ENCODE assay signal across 18 cellular contexts in the genomic region with DNA sequence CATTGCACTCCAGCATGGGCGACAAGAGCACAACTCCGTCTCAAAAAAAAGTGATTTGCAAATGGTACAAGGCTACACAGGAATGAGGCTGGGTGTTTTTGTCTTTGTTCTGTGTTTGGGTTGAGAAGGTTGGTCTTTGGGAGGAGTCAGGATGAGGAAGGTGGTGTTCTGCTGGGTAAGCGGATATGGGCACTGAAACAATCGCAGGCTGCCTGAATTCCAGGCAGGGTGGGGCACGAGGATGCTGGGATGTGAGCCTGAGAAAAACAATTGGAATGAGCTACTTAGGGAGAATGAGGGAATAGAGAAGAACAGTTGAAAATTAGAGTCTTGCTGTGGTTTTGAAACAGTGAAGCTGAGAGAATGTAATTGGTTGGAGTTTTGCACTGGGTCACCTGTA. TPM values are rescaled to one million over a fixed set of nuclear protein-coding genes. Genes with fewer than 3 reads are reported as not detected.
DNase-seq lines count a peak whose midpoint lies in the region; ATAC-seq and TF ChIP-seq lines count a peak whose summit lies in the region.
"Had no signal": no experiment of that assay in that cellular context is flagged by ENCODE, and none has a peak within 500 bp of the region (broad histone marks: within the 10 kb centered on the region; RNA-seq: fewer than 3 reads in every experiment).

No MANE protein-coding gene starts in this region.

- peak overlapping the region; percentile 87 for H4K91ac ChIP-seq in IMR-90 (ENCODE audit: insufficient read depth, low read depth, low read length)

- TF ChIP-seq CTCF in IMR-90 (conservative IDR thresholded peaks at IDR 0.05; ENCODE audit: low read depth, low read length) (no peak), breast epithelium (IDR thresholded peaks at IDR 0.05) (no peak), lung (IDR thresholded peaks at IDR 0.05; ENCODE audit: control extremely low read depth, extremely low read depth) (no peak), thyroid gland (IDR thresholded peaks at IDR 0.05) (no peak), CD14-positive monocyte (IDR thresholded peaks at IDR 0.05) (no peak)

- H3K4me1 ChIP-seq in IMR-90 (ENCODE audit: control insufficient read depth, insufficient read depth, low read length) = peaks cover 14% of the 10 kb centered on the region
- peaks cover 0 to 7% of the 10 kb centered on the region in 2 donors for H3K4me1 ChIP-seq in breast epithelium
- peaks cover 14 to 24% of the 10 kb centered on the region in 2 donors for H3K4me1 ChIP-seq in lung (ENCODE audit: control insufficient read depth in 2 of 2, insufficient read depth in 2 of 2, low read length in 2 of 2)
- H3K4me1 ChIP-seq in thyroid gland = peaks cover 27 to 48% of the 10 kb centered on the region in 2 donors

- peak overlapping the region; percentile 87 for H4K5ac ChIP-seq in IMR-90 (ENCODE audit: low read depth, low read length)

- peak overlapping the region; percentile 75 for H2BK20ac ChIP-seq in IMR-90 (ENCODE audit: low read depth, low read length)

- H3K9ac ChIP-seq in IMR-90 (ENCODE audit: low read depth, low read length) = no peak overlapping the region

- H2AK5ac ChIP-seq in IMR-90 (ENCODE audit: low read depth, low read length) = peak overlapping the region; percentile 95

- H3K9me3 ChIP-seq in IMR-90 (ENCODE audit: control insufficient read depth, insufficient read depth, low read length) (no peaks in the 10 kb centered on the region), breast epithelium (no peaks in the 10 kb centered on the region), lung (ENCODE audit: control insufficient read depth in 2 of 2, insufficient read depth in 1 of 2, low read length in 1 of 2) (no peaks in the 10 kb centered on the region), thyroid gland (no peaks in the 10 kb centered on the region)

- H3K36me3 Mint-ChIP-seq in CD14-positive monocyte = peaks cover 44 to 52% of the 10 kb centered on the region in 2 donors

- peak overlapping the region; percentile 68 for H2AK9ac ChIP-seq in IMR-90 (replicated peaks; ENCODE audit: low read depth, low read length, poor library complexity)

- H3K36me3 ChIP-seq in IMR-90 (ENCODE audit: control insufficient read depth, insufficient read depth, low read length) = peaks cover 46% of the 10 kb centered on the region
- no peaks in the 10 kb centered on the region for H3K36me3 ChIP-seq in breast epithelium
- H3K36me3 ChIP-seq in lung (ENCODE audit: control insufficient read depth in 2 of 2, insufficient read depth in 2 of 2, low read length in 2 of 2) = peaks cover 9 to 14% of the 10 kb centered on the region in 2 donors
- H3K36me3 ChIP-seq in thyroid gland = peaks cover 0 to under 1% of the 10 kb centered on the region in 2 donors

- peaks cover 0 to 2% (median 0%) of the 10 kb centered on the region in 3 donors for H3K27me3 Mint-ChIP-seq in CD14-positive monocyte (ENCODE audit: low read depth in 3 of 3)
- H3K27me3 Mint-ChIP-seq: activated naive CD8-positive, alpha-beta T cell treated with anti-CD3 and anti-CD28 coated beads, Interleukin-2, amount 50 U/mL, for 24 hours; CD4-positive, alpha-beta T cell had no signal

- POLR2A ChIA-PET in IMR-90 (lab: Charles Lee; ENCODE audit: unreplicated experiment) = no interaction called here

- H3K56ac ChIP-seq in IMR-90 (ENCODE audit: extremely low read depth, insufficient read depth, low read length) = no peak overlapping the region

- H3K79me1 ChIP-seq in IMR-90 (ENCODE audit: low read depth in 1 of 2, low read length in 2 of 2) = peaks cover 49 to 86% of the 10 kb centered on the region in 2 experiments

- no peaks in the 10 kb centered on the region for H3K27me3 ChIP-seq in IMR-90 (ENCODE audit: control insufficient read depth, insufficient read depth, low read length)
- H3K27me3 ChIP-seq in breast epithelium = no peaks in the 10 kb centered on the region
- no peaks in the 10 kb centered on the region for H3K27me3 ChIP-seq in lung (ENCODE audit: control insufficient read depth, insufficient read depth)
- no peaks in the 10 kb centered on the region for H3K27me3 ChIP-seq in thyroid gland
- H3K27me3 ChIP-seq: hepatocyte had no signal

- H4K8ac ChIP-seq in IMR-90 (ENCODE audit: low read depth in 2 of 2, low read length in 2 of 2) = peak overlapping the region; percentile 65 to 81

- H2BK120ac ChIP-seq in IMR-90 (ENCODE audit: low read depth, low read length) = peak overlapping the region; percentile 81

- H3K27ac ChIP-seq in IMR-90 (ENCODE audit: insufficient read depth, low read length) (peak overlapping the region; percentile 28), breast epithelium (peak overlapping the region; percentile 64 to 72), lung (ENCODE audit: low read depth in 1 of 2, low read length in 1 of 2) (peak overlapping the region; percentile 33 to 51), thyroid gland (peak overlapping the region; percentile 39 to 73 (median 49))
- H3K27ac ChIP-seq: epithelial cell of prostate, hepatocyte had no signal

- peak overlapping the region; percentile 55 for H3K4ac ChIP-seq in IMR-90 (ENCODE audit: low read depth, low read length)

- H3K14ac ChIP-seq in IMR-90 (replicated peaks; ENCODE audit: low read depth, low read length) = peak overlapping the region; percentile 71

- BruUV-seq in IMR-90 (replicated peaks; lab: Mats Ljungman, UMichigan) = no TSS peak

- no peaks in the 10 kb centered on the region for H3K4me1 Mint-ChIP-seq in CD14-positive monocyte

- ATAC-seq in IMR-90 (ENCODE audit: low read depth) (no peak), lung (ENCODE audit: insufficient read depth, low FRiP score) (no peak), GM18868 (IDR thresholded peaks at IDR 0.05; ENCODE audit: unreplicated experiment) (no peak)
- ATAC-seq: activated naive CD8-positive, alpha-beta T cell treated with anti-CD3 and anti-CD28 coated beads, Interleukin-2, amount 50 U/mL, for 24 hours; stimulated activated naive CD8-positive, alpha-beta T cell treated with anti-CD3 and anti-CD28 coated beads, Interleukin-15, Interleukin-2, amounts not matched to agents 100 U/mL and 50 U/mL, for 24 hours had no signal

- no peak for TF ChIP-seq RAD21 in IMR-90 (IDR thresholded peaks at IDR 0.05; ENCODE audit: low read length)

- DNase-seq in IMR-90 = no peak
- no peak for DNase-seq in breast epithelium (ENCODE audit: low spot score in 2 of 2)
- no peak for DNase-seq in lung (ENCODE audit: low spot score)
- DNase-seq in thyroid gland = no peak
- DNase-seq in SIG-M5 treated with dmso at 0.1 percent for 504 hours (lab: John Stamatoyannopoulos, UW; ENCODE audit: unreplicated experiment) = no peak
- no peak for DNase-seq in CD14-positive monocyte (ENCODE audit: low spot score)
- DNase-seq: activated CD4-positive, alpha-beta T cell treated with anti-CD3 and anti-CD28 coated beads, Interleukin-2, amount 50 U/mL, for 4 hours; activated naive CD8-positive, alpha-beta T cell treated with anti-CD3 and anti-CD28 coated beads, Interleukin-2, amount 50 U/mL, for 24 hours; activated T-cell treated with anti-CD3 and anti-CD28 coated beads, Interleukin-2, amount 50 U/mL, for 48 hours; CD4-positive, alpha-beta T cell; GOT3; NCI-H1694 treated with DMSO at 0.1 percent for 48 hours; posterior cingulate gyrus; stimulated activated CD4-positive, alpha-beta T cell treated with anti-CD3 and anti-CD28 coated beads, Interleukin-12 subunit alpha, Interleukin-12 subunit beta, amount 100 ng/mL, for 4 hours; stimulated activated naive CD8-positive, alpha-beta T cell treated with anti-CD3 and anti-CD28 coated beads, Interleukin-15, Interleukin-2, amounts not matched to agents 100 U/mL and 50 U/mL, for 24 hours had no signal

- no peak overlapping the region for H3K4me2 ChIP-seq in IMR-90 (ENCODE audit: low read depth, low read length)
- H3K4me2 ChIP-seq: hepatocyte had no signal

- CTCF ChIA-PET in IMR-90 (lab: Yijun Ruan, JAX) = no interaction called here

- TF ChIP-seq POLR2A in IMR-90 (IDR thresholded peaks at IDR 0.05; ENCODE audit: low read depth, low read length) = no peak
- TF ChIP-seq POLR2A in breast epithelium (IDR thresholded peaks at IDR 0.05) = no peak
- no peak for TF ChIP-seq POLR2A in thyroid gland (IDR thresholded peaks at IDR 0.05)

- no peaks in the 10 kb centered on the region for H4K20me1 ChIP-seq in IMR-90 (ENCODE audit: insufficient read depth, low read length)

- H2BK15ac ChIP-seq in IMR-90 (ENCODE audit: low read depth, low read length) = peak overlapping the region; percentile 81; the same call in 2 of the 3 replicates

- peaks cover 29% of the 10 kb centered on the region for H3K9me1 ChIP-seq in IMR-90 (ENCODE audit: insufficient read depth, low read length)

- dilution Hi-C loops in IMR-90 (cut with HindIII; ENCODE audit: low sequenced_read_pairs, unreplicated experiment) = no loop called here

- intact Hi-C loops in IMR-90 (cut with micrococcal nuclease) (loop anchor here (1.0 kb wide), 1 partner anchor 8 kb away; no protein-coding TSS in a partner anchor), breast epithelium (cut with DNase I; ENCODE audit: low total_unique reads) (no loop called here), thyroid gland (cut with DNase I) (no loop called here), CD14-positive monocyte (cut with micrococcal nuclease) (no loop called here)

- H2BK5ac ChIP-seq in IMR-90 (ENCODE audit: low read depth, low read length, poor library complexity, severe bottlenecking) = peak overlapping the region; percentile 63

- H3K23ac ChIP-seq in IMR-90 (ENCODE audit: low read depth, low read length) = peak overlapping the region; percentile 74; the same call in 1 of the 2 replicates

- in situ Hi-C loops in IMR-90 (cut with MboI; ENCODE audit: low sequenced_read_pairs) = no loop called here

- no peak overlapping the region for H3K4me3 ChIP-seq in IMR-90 (ENCODE audit: insufficient read depth, low read depth, low read length)
- no peak overlapping the region for H3K4me3 ChIP-seq in breast epithelium
- no peak overlapping the region for H3K4me3 ChIP-seq in lung
- H3K4me3 ChIP-seq in thyroid gland (replicated peaks in 1 of 3) = no peak overlapping the region
- H3K4me3 ChIP-seq: hepatocyte had no signal

- 89% methylated on average over 3 of the region's 5 CpGs; no CpG with 5 or more reads in 1 of the 2 experiments for WGBS in IMR-90 (ENCODE audit: extremely low coverage in 2 of 2, insufficient read length in 1 of 2), 2 experiments
- 73 to 77% methylated on average over 5 of the region's 5 CpGs for WGBS in lung, 2 donors
- WGBS in thyroid gland, 2 donors = 77 to 84% methylated on average over 5 of the region's 5 CpGs

- no peak overlapping the region for H3K4me3 Mint-ChIP-seq in CD14-positive monocyte
- H3K4me3 Mint-ChIP-seq: activated naive CD8-positive, alpha-beta T cell treated with anti-CD3 and anti-CD28 coated beads, Interleukin-2, amount 50 U/mL, for 24 hours; CD4-positive, alpha-beta T cell had no signal

- peak overlapping the region; percentile 42 for H3K18ac ChIP-seq in IMR-90 (ENCODE audit: low read depth, low read length)

- peaks cover 3 to 15% (median 6%) of the 10 kb centered on the region in 7 donors for H3K9me3 Mint-ChIP-seq in CD14-positive monocyte
- H3K9me3 Mint-ChIP-seq: activated naive CD8-positive, alpha-beta T cell treated with anti-CD3 and anti-CD28 coated beads, Interleukin-2, amount 50 U/mL, for 24 hours; CD4-positive, alpha-beta T cell had no signal

- H3K27ac Mint-ChIP-seq in CD14-positive monocyte = no peak overlapping the region
- H3K27ac Mint-ChIP-seq: activated naive CD8-positive, alpha-beta T cell treated with anti-CD3 and anti-CD28 coated beads, Interleukin-2, amount 50 U/mL, for 24 hours had no signal

- H2AFZ ChIP-seq in IMR-90 (replicated peaks; ENCODE audit: low read length, poor library complexity) = no peak overlapping the region
- H2AFZ ChIP-seq: hepatocyte had no signal

RNA-seq across cellular contexts. Expression of gene ZBTB38, which starts 51.6 kb away (rescaled TPM):
- total RNA-seq in IMR-90 (2012; rRNA removed) (230 and 274 TPM in 2 replicates), breast epithelium (100 to 1,000 TPM; 126 to 238 (median 138) TPM), lung (100 to 1,000 TPM in 1 of 2 donors, 10 to 100 TPM in 1; 83.0 to 111 TPM), thyroid gland (100 to 1,000 TPM; 143 to 185 (median 165) TPM)
- polyA plus RNA-seq in IMR-90 (2012; rRNA removed) (44.9 and 45.1 TPM in 2 replicates), lung (10 to 100 TPM in 1 of 2 donors, 1 to 10 TPM in 1; 9.3 to 24.1 TPM), CD14-positive monocyte (10 to 100 TPM; 19.0 to 28.5 TPM)
- polyA plus RNA-seq in IMR-90 (2012; cell fraction: cytosol; rRNA removed) = 15.3 and 16.3 TPM in 2 replicates
- 12.9 and 53.4 TPM in 2 replicates for polyA plus RNA-seq in IMR-90 (2012; cell fraction: nucleus; rRNA removed; ENCODE audit: low replicate concordance)
